Comparison of ENCODE assay signal across 9 cellular contexts in genomic region chr11:57713849-57714248, GRCh38. TPM values are rescaled to one million over a fixed set of nuclear protein-coding genes. Genes with fewer than 3 reads are reported as not detected.
DNase-seq lines count a peak whose midpoint lies in the region; ATAC-seq and TF ChIP-seq lines count a peak whose summit lies in the region.
"Had no signal": no experiment of that assay in that cellular context is flagged by ENCODE, and none has a peak within 500 bp of the region (broad histone marks: within the 10 kb centered on the region; RNA-seq: fewer than 3 reads in every experiment).

No MANE protein-coding gene starts in this region.

- no peaks in the 10 kb centered on the region for H3K27me3 Mint-ChIP-seq in CD8-positive, alpha-beta T cell (ENCODE audit: low read depth)
- no peaks in the 10 kb centered on the region for H3K27me3 Mint-ChIP-seq in dendritic cell treated with granulocyte-macrophage colony-stimulating factor and Interleukin-4, amounts not matched to agents 40 ng/mL and 50 ng/mL, for 4 days
- no peaks in the 10 kb centered on the region for H3K27me3 Mint-ChIP-seq in nephron (ENCODE audit: low read depth)

- H3K9me3 ChIP-seq in CD8-positive, alpha-beta T cell (ENCODE audit: low read length): no peaks in the 10 kb centered on the region
- no peaks in the 10 kb centered on the region for H3K9me3 ChIP-seq in MG63

- H3K36me3 Mint-ChIP-seq in CD8-positive, alpha-beta T cell: peaks cover 28% of the 10 kb centered on the region
- H3K36me3 Mint-ChIP-seq in dendritic cell treated with granulocyte-macrophage colony-stimulating factor and Interleukin-4, amounts not matched to agents 40 ng/mL and 50 ng/mL, for 4 days (ENCODE audit: low read depth): peaks cover 52% of the 10 kb centered on the region
- peaks cover 46% of the 10 kb centered on the region for H3K36me3 Mint-ChIP-seq in nephron (ENCODE audit: low read depth)

- no peaks in the 10 kb centered on the region for H3K9me3 Mint-ChIP-seq in CD8-positive, alpha-beta T cell
- H3K9me3 Mint-ChIP-seq in dendritic cell treated with granulocyte-macrophage colony-stimulating factor and Interleukin-4, amounts not matched to agents 40 ng/mL and 50 ng/mL, for 4 days: no peaks in the 10 kb centered on the region
- peaks cover 9% of the 10 kb centered on the region for H3K9me3 Mint-ChIP-seq in nephron

- H3K27me3 ChIP-seq in CD8-positive, alpha-beta T cell (ENCODE audit: insufficient read depth, low read length): no peaks in the 10 kb centered on the region
- H3K27me3 ChIP-seq in MG63: no peaks in the 10 kb centered on the region

- no peak overlapping the region for H3K27ac ChIP-seq in CD8-positive, alpha-beta T cell (ENCODE audit: low read depth, low read length)

- H3K36me3 ChIP-seq in CD8-positive, alpha-beta T cell (ENCODE audit: insufficient read depth, low read length): no peaks in the 10 kb centered on the region
- H3K36me3 ChIP-seq in MG63: peaks cover 14% of the 10 kb centered on the region

- peak overlapping the region; percentile 87 for H3K4me3 ChIP-seq in CD8-positive, alpha-beta T cell (ENCODE audit: low read depth, low read length)
- H3K4me3 ChIP-seq in MG63: peak overlapping the region; percentile 79

- peak overlapping the region; percentile 98 for H3K4me3 Mint-ChIP-seq in CD8-positive, alpha-beta T cell
- peak overlapping the region; percentile 97 for H3K4me3 Mint-ChIP-seq in dendritic cell treated with granulocyte-macrophage colony-stimulating factor and Interleukin-4, amounts not matched to agents 40 ng/mL and 50 ng/mL, for 4 days
- peak overlapping the region; percentile 93 to 95 (median 94) for H3K4me3 Mint-ChIP-seq in nephron

- intact Hi-C loops in CD8-positive, alpha-beta T cell (cut with DNase I, micrococcal nuclease): loop anchor here (2.0 to 5.0 kb wide), 7 partner anchors 57 to 1955 kb away; partner anchors contain the start of genes CLP1 (in 1 of the 2), LPXN (in 1 of the 2), PATL1 (in 1 of the 2) and ZFP91 (in 1 of the 2)
- intact Hi-C loops in dendritic cell treated with granulocyte-macrophage colony-stimulating factor and Interleukin-4, amounts not matched to agents 40 ng/mL and 50 ng/mL, for 4 days (cut with micrococcal nuclease): loop anchor here (2.0 kb wide), 2 partner anchors 21 to 87 kb away; no protein-coding TSS in a partner anchor

- H3K4me1 Mint-ChIP-seq in CD8-positive, alpha-beta T cell (ENCODE audit: low read depth): peaks cover 51% of the 10 kb centered on the region
- H3K4me1 Mint-ChIP-seq in dendritic cell treated with granulocyte-macrophage colony-stimulating factor and Interleukin-4, amounts not matched to agents 40 ng/mL and 50 ng/mL, for 4 days (ENCODE audit: low read depth): peaks cover 37% of the 10 kb centered on the region
- H3K4me1 Mint-ChIP-seq in nephron: peaks cover 26% of the 10 kb centered on the region

- no peak for ATAC-seq in CD8-positive, alpha-beta T cell
- no peak for ATAC-seq in HG02981 (IDR thresholded peaks at IDR 0.05; ENCODE audit: unreplicated experiment)

- peaks cover 33% of the 10 kb centered on the region for H3K4me1 ChIP-seq in CD8-positive, alpha-beta T cell (ENCODE audit: insufficient read depth, low read length)

- no peak for TF ChIP-seq CTCF in CD8-positive, alpha-beta T cell (IDR thresholded peaks at IDR 0.05)
- TF ChIP-seq CTCF in nephron (IDR thresholded peaks at IDR 0.05; ENCODE audit: unreplicated experiment in 3 of 3): no peak

- POLR2A ChIA-PET in CD8-positive, alpha-beta T cell (lab: Charles Lee): interaction anchor here (0.6 to 2.6 kb wide), 5 partner anchors 27 to 221 kb away, joined by 3 to 16 read pairs (median 3); partner anchors contain the start of genes BTBD18, SELENOH and ZDHHC5

- no peak for DNase-seq in CD8-positive, alpha-beta T cell
- DNase-seq in MG63 (no peak), pons (ENCODE audit: low spot score) (no peak), KG1 (lab: John Stamatoyannopoulos, UW) (no peak)
- no peak for DNase-seq in stimulated activated CD4-positive, alpha-beta T cell treated with anti-CD3 and anti-CD28 coated beads, Interleukin-4, amount 100 ng/mL, for 1 hour
- DNase-seq: stimulated activated CD4-positive, alpha-beta T cell treated with anti-CD3 and anti-CD28 coated beads, Interleukin-1b, Interleukin-23, amount 100 ng/mL, for 48 hours had no signal

- peak overlapping the region; percentile 0 for H3K27ac Mint-ChIP-seq in CD8-positive, alpha-beta T cell
- H3K27ac Mint-ChIP-seq in dendritic cell treated with granulocyte-macrophage colony-stimulating factor and Interleukin-4, amounts not matched to agents 40 ng/mL and 50 ng/mL, for 4 days: peak overlapping the region; percentile 98
- no peak overlapping the region for H3K27ac Mint-ChIP-seq in nephron

- CTCF ChIA-PET in CD8-positive, alpha-beta T cell (lab: Charles Lee): interaction anchor here (0.8 to 3.1 kb wide), 5 partner anchors 18 to 810 kb away, joined by 3 to 18 read pairs (median 4); no protein-coding TSS in a partner anchor

RNA-seq across cellular contexts. Expression of gene TMX2, which starts 1.5 kb away (rescaled TPM):
- 10 to 100 TPM; 38.5 to 42.1 TPM for total RNA-seq in CD8-positive, alpha-beta T cell
- 139 and 143 TPM in 2 replicates for total RNA-seq in MG63 (2014; rRNA removed; shearing (Covaris generic); ENCODE audit: low replicate concordance)

RNA-seq across cellular contexts. Expression of gene MED19, which starts 1.8 kb away (rescaled TPM):
- total RNA-seq in CD8-positive, alpha-beta T cell: 10 to 100 TPM; 18.5 to 19.4 TPM
- total RNA-seq in MG63 (2014; rRNA removed; shearing (Covaris generic); ENCODE audit: low replicate concordance): 22.0 and 44.8 TPM in 2 replicates

RNA-seq across cellular contexts. Expression of gene SELENOH, which starts 27.4 kb away (rescaled TPM):
- total RNA-seq in CD8-positive, alpha-beta T cell: 10 to 100 TPM; 40.8 to 44.1 TPM
- total RNA-seq in MG63 (2014; rRNA removed; shearing (Covaris generic); ENCODE audit: low replicate concordance): 147 and 154 TPM in 2 replicates

RNA-seq across cellular contexts. Expression of gene BTBD18, which starts 37.8 kb away (rescaled TPM):
- total RNA-seq in CD8-positive, alpha-beta T cell: not detected
- total RNA-seq in MG63 (2014; rRNA removed; shearing (Covaris generic); ENCODE audit: low replicate concordance): not detected in 2 replicates

RNA-seq across cellular contexts. Expression of gene ZDHHC5, which starts 45.9 kb away (rescaled TPM):
- total RNA-seq in CD8-positive, alpha-beta T cell: 10 to 100 TPM; 65.0 to 66.7 TPM
- 30.5 and 33.3 TPM in 2 replicates for total RNA-seq in MG63 (2014; rRNA removed; shearing (Covaris generic); ENCODE audit: low replicate concordance)

Comparison
In these comparisons a context has a peak if more than half of its experiments do, and no peak if none do; other contexts are left out.
1. H3K27ac Mint-ChIP-seq: peak in CD8-positive, alpha-beta T cell (single experiment) and dendritic cell treated with granulocyte-macrophage colony-stimulating factor and Interleukin-4, amounts not matched to agents 40 ng/mL and 50 ng/mL, for 4 days (single experiment); none in nephron (0 of 3).
2. Peak in every context shown above with its lines, with median percentiles within 50 percentile points of each other: H3K4me3 Mint-ChIP-seq.